Comparison of ENCODE assay signal across 20 cellular contexts in genomic region chr12:106819991-106820390, GRCh38. TPM values are rescaled to one million over a fixed set of nuclear protein-coding genes. Genes with fewer than 3 reads are reported as not detected.
DNase-seq lines count a peak whose midpoint lies in the region; ATAC-seq and TF ChIP-seq lines count a peak whose summit lies in the region.
"Had no signal": no experiment of that assay in that cellular context is flagged by ENCODE, and none has a peak within 500 bp of the region (broad histone marks: within the 10 kb centered on the region; RNA-seq: fewer than 3 reads in every experiment).

No MANE protein-coding gene starts in this region.

- H3K4me3 Mint-ChIP-seq in endodermal cell = no peak overlapping the region
- H3K4me3 Mint-ChIP-seq in neural crest cell = no peak overlapping the region
- H3K4me3 Mint-ChIP-seq in stimulated activated effector memory CD8-positive, alpha-beta T cell treated with anti-CD3 and anti-CD28 coated beads, Interleukin-12 subunit alpha, Interleukin-12 subunit beta, amount 100 ng/mL, for 72 hours = no peak overlapping the region
- H3K4me3 Mint-ChIP-seq: B cell; CD4-positive, alpha-beta T cell; CD8-positive, alpha-beta T cell had no signal

- in situ Hi-C loops in KBM-7 (cut with MboI; ENCODE audit: low pct_unique_long_range_greater_than_20kb, low sequenced_read_pairs) = no loop called here

- intact Hi-C loops in left ventricle myocardium inferior (cut with micrococcal nuclease) = no loop called here

- H3K4me3 ChIP-seq in cardiac muscle cell (no peak overlapping the region), left ventricle myocardium inferior (no peak overlapping the region), endodermal cell (ENCODE audit: low read length) (no peak overlapping the region)
- H3K4me3 ChIP-seq: A549; BLaER1 treated with 17β-estradiol and CSF1 and Interleukin-3, amounts not matched to agents 10 nM and 100 nM had no signal

- H3K4me1 Mint-ChIP-seq in endodermal cell (peaks cover 12% of the 10 kb centered on the region), neural crest cell (no peaks in the 10 kb centered on the region)
- peaks cover 12% of the 10 kb centered on the region for H3K4me1 Mint-ChIP-seq in stimulated activated effector memory CD8-positive, alpha-beta T cell treated with anti-CD3 and anti-CD28 coated beads, Interleukin-12 subunit alpha, Interleukin-12 subunit beta, amount 100 ng/mL, for 72 hours
- H3K4me1 Mint-ChIP-seq: B cell had no signal

- H3K27ac Mint-ChIP-seq in endodermal cell (no peak overlapping the region), neural crest cell (ENCODE audit: unreplicated experiment) (peak overlapping the region; percentile 41)
- peak overlapping the region; percentile 43 for H3K27ac Mint-ChIP-seq in stimulated activated effector memory CD8-positive, alpha-beta T cell treated with anti-CD3 and anti-CD28 coated beads, Interleukin-12 subunit alpha, Interleukin-12 subunit beta, amount 100 ng/mL, for 72 hours
- H3K27ac Mint-ChIP-seq: B cell; CD4-positive, alpha-beta T cell; CD8-positive, alpha-beta T cell had no signal

- no peaks in the 10 kb centered on the region for H3K9me3 Mint-ChIP-seq in endodermal cell
- no peaks in the 10 kb centered on the region for H3K9me3 Mint-ChIP-seq in neural crest cell
- no peaks in the 10 kb centered on the region for H3K9me3 Mint-ChIP-seq in stimulated activated effector memory CD8-positive, alpha-beta T cell treated with anti-CD3 and anti-CD28 coated beads, Interleukin-12 subunit alpha, Interleukin-12 subunit beta, amount 100 ng/mL, for 72 hours
- H3K9me3 Mint-ChIP-seq: CD4-positive, alpha-beta T cell; CD8-positive, alpha-beta T cell had no signal

- ATAC-seq in stimulated activated effector memory CD8-positive, alpha-beta T cell treated with anti-CD3 and anti-CD28 coated beads, Interleukin-12 subunit alpha, Interleukin-12 subunit beta, amount 100 ng/mL, for 72 hours = no peak
- ATAC-seq: A549; CD8-positive, alpha-beta T cell had no signal

- H3K9ac ChIP-seq in endodermal cell (ENCODE audit: extremely low read depth, low read length, poor library complexity, severe bottlenecking) = no peak overlapping the region
- H3K9ac ChIP-seq: BLaER1 treated with 17β-estradiol and CSF1 and Interleukin-3, amounts not matched to agents 10 nM and 100 nM had no signal

- no peak for TF ChIP-seq CTCF in cardiac muscle cell (IDR thresholded peaks at IDR 0.05; ENCODE audit: low read depth, low read length)
- TF ChIP-seq CTCF in left ventricle myocardium inferior (IDR thresholded peaks at IDR 0.05; ENCODE audit: borderline replicate concordance) = no peak
- TF ChIP-seq CTCF in endodermal cell (conservative IDR thresholded peaks at IDR 0.05) = no peak
- no peak for TF ChIP-seq CTCF in neural crest cell (conservative IDR thresholded peaks at IDR 0.05)

- H3K36me3 Mint-ChIP-seq in endodermal cell (ENCODE audit: low read depth) = peaks cover 37% of the 10 kb centered on the region
- peaks cover 37% of the 10 kb centered on the region for H3K36me3 Mint-ChIP-seq in neural crest cell (ENCODE audit: low read depth)
- peaks cover 26% of the 10 kb centered on the region for H3K36me3 Mint-ChIP-seq in stimulated activated effector memory CD8-positive, alpha-beta T cell treated with anti-CD3 and anti-CD28 coated beads, Interleukin-12 subunit alpha, Interleukin-12 subunit beta, amount 100 ng/mL, for 72 hours

- H3K9me3 ChIP-seq in cardiac muscle cell (ENCODE audit: low read depth) = no peaks in the 10 kb centered on the region
- no peaks in the 10 kb centered on the region for H3K9me3 ChIP-seq in left ventricle myocardium inferior (replicated peaks)
- no peaks in the 10 kb centered on the region for H3K9me3 ChIP-seq in endodermal cell (ENCODE audit: control insufficient read depth, low read length)
- H3K9me3 ChIP-seq: A549; BLaER1 treated with 17β-estradiol and CSF1 and Interleukin-3, amounts not matched to agents 10 nM and 100 nM; Caco-2 had no signal

- H3K4me1 ChIP-seq in cardiac muscle cell (ENCODE audit: low read depth) (peaks cover 8% of the 10 kb centered on the region), left ventricle myocardium inferior (no peaks in the 10 kb centered on the region), endodermal cell (ENCODE audit: control insufficient read depth, insufficient read depth, low read length) (no peaks in the 10 kb centered on the region)
- H3K4me1 ChIP-seq: A549; BLaER1 treated with 17β-estradiol and CSF1 and Interleukin-3, amounts not matched to agents 10 nM and 100 nM; Caco-2 had no signal

- H3K27ac ChIP-seq in cardiac muscle cell = peak overlapping the region; percentile 33
- no peak overlapping the region for H3K27ac ChIP-seq in left ventricle myocardium inferior (replicated peaks)
- H3K27ac ChIP-seq in endodermal cell (ENCODE audit: low read depth, low read length) = peak overlapping the region; percentile 47
- H3K27ac ChIP-seq: 22Rv1; A549; BLaER1 treated with 17β-estradiol and CSF1 and Interleukin-3, amounts not matched to agents 10 nM and 100 nM; C4-2B had no signal

- H3K27me3 Mint-ChIP-seq in endodermal cell (ENCODE audit: insufficient read depth) (no peaks in the 10 kb centered on the region), neural crest cell (ENCODE audit: low read depth) (no peaks in the 10 kb centered on the region)
- H3K27me3 Mint-ChIP-seq: B cell; CD4-positive, alpha-beta T cell had no signal

- H3K36me3 ChIP-seq in cardiac muscle cell (peaks cover 15% of the 10 kb centered on the region), left ventricle myocardium inferior (peaks cover 22% of the 10 kb centered on the region), endodermal cell (ENCODE audit: control insufficient read depth, insufficient read depth, low read length) (peaks cover 23% of the 10 kb centered on the region)

- 83 to 100% methylated on average over 1 of the region's 1 CpG for WGBS in endodermal cell (ENCODE audit: insufficient coverage in 1 of 2, insufficient read length in 1 of 2), 2 experiments

- DNase-seq in cardiac muscle cell (ENCODE audit: low read depth in 1 of 2, low spot score in 1 of 2) (no peak), left ventricle myocardium inferior (no peak), endodermal cell (no peak), neural crest cell (ENCODE audit: low read depth, low spot score) (no peak), activated T-cell treated with anti-CD3 and anti-CD28 coated beads for 4 hours (no peak), KBM-7 (no peak), midbrain (lab: John Stamatoyannopoulos, UW) (no peak)
- no peak for DNase-seq in stimulated activated effector memory CD8-positive, alpha-beta T cell treated with anti-CD3 and anti-CD28 coated beads, Interleukin-12 subunit alpha, Interleukin-12 subunit beta, amount 100 ng/mL, for 72 hours (ENCODE audit: low spot score in 2 of 2)
- DNase-seq: AML-193; Caco-2; Calu3; CD4-positive, alpha-beta T cell; CD8-positive, alpha-beta T cell; DMS79 treated with DMSO at 0.1 percent for 48 hours; GF-D8 had no signal

- H3K27me3 ChIP-seq in cardiac muscle cell (no peaks in the 10 kb centered on the region), left ventricle myocardium inferior (ENCODE audit: low read depth) (no peaks in the 10 kb centered on the region), endodermal cell (ENCODE audit: control insufficient read depth, insufficient read depth, low read length, poor library complexity, severe bottlenecking) (no peaks in the 10 kb centered on the region)
- H3K27me3 ChIP-seq: BLaER1 treated with 17β-estradiol and CSF1 and Interleukin-3, amounts not matched to agents 10 nM and 100 nM had no signal

RNA-seq across cellular contexts. Expression of gene RIC8B, which starts 45.5 kb away (rescaled TPM):
- 13.9 and 16.6 TPM in 2 replicates for total RNA-seq in cardiac muscle cell
- polyA plus RNA-seq in cardiac muscle cell = 15.7 and 29.8 TPM in 2 replicates
- 25.2 TPM for total RNA-seq in left ventricle myocardium inferior
- total RNA-seq in endodermal cell = 10 to 100 TPM; 19.6 to 23.3 TPM
- polyA plus RNA-seq in endodermal cell (2013, experiment 1 of 2) = 25.6 TPM
- 23.2 TPM for polyA plus RNA-seq in endodermal cell (2013, experiment 2 of 2)
- total RNA-seq in neural crest cell = 33.2 and 33.8 TPM in 2 replicates
